In genomic region chr7:101984141-101984879, GRCh38 we compare ENCODE assay signal across 15 cellular contexts.
"Had no signal": no experiment of that assay in that cellular context is flagged by ENCODE, and none has a peak within 500 bp of the region (broad histone marks: within the 10 kb centered on the region; RNA-seq: fewer than 3 reads in every experiment).

No MANE protein-coding gene starts in this region.

- H3K27ac ChIP-seq: ovary had no signal

- H3K27me3 ChIP-seq: ovary had no signal

- H3K36me3 Mint-ChIP-seq: natural killer cell had no signal

- H3K36me3 ChIP-seq: ovary had no signal

- H3K4me1 Mint-ChIP-seq: activated CD4-positive, alpha-beta T cell treated with anti-CD3 and anti-CD28 coated beads, Interleukin-2, amount 10 ng/mL, durations not matched to agents 7 days and 5 days had no signal

- DNase-seq: activated CD4-positive, alpha-beta T cell treated with anti-CD3 and anti-CD28 coated beads, Interleukin-2, amount 10 ng/mL, durations not matched to agents 7 days and 5 days; activated CD4-positive, CD25-positive, alpha-beta regulatory T cell; activated T-cell treated with anti-CD3 and anti-CD28 coated beads for 4 hours; erythroblast; hypothalamus; natural killer cell; ovary; stimulated activated CD4-positive, alpha-beta T cell treated with anti-CD3 and anti-CD28 coated beads, Interleukin-15, amount 100 ng/mL, for 24 hours; stimulated activated CD4-positive, alpha-beta T cell treated with anti-CD3 and anti-CD28 coated beads, Interleukin-4, amount 100 ng/mL, for 24 hours had no signal

- H3K27ac Mint-ChIP-seq: activated CD4-positive, alpha-beta T cell treated with anti-CD3 and anti-CD28 coated beads, Interleukin-2, amount 10 ng/mL, durations not matched to agents 7 days and 5 days; activated naive CD4-positive, alpha-beta T cell treated with anti-CD3 and anti-CD28 coated beads, Interleukin-2, amount 50 U/mL, for 24 hours; dendritic cell treated with granulocyte-macrophage colony-stimulating factor and Interleukin-4, amounts not matched to agents 40 ng/mL and 50 ng/mL, for 4 days; natural killer cell; stimulated activated naive CD8-positive, alpha-beta T cell treated with anti-CD3 and anti-CD28 coated beads, Interleukin-15, Interleukin-2, amounts not matched to agents 100 ng/mL and 50 ng/mL, for 24 hours; T-helper 1 cell treated with Interleukin-12 subunit alpha and Interleukin-12 subunit beta and Interleukin-4 antibody, amounts not matched to agents 30 μg/mL and 1 μg/mL, for 36 hours had no signal

- H3K9me3 Mint-ChIP-seq: activated naive CD4-positive, alpha-beta T cell treated with anti-CD3 and anti-CD28 coated beads, Interleukin-2, amount 50 U/mL, for 24 hours; central memory CD8-positive, alpha-beta T cell; dendritic cell treated with granulocyte-macrophage colony-stimulating factor and Interleukin-4, amounts not matched to agents 40 ng/mL and 50 ng/mL, for 4 days; natural killer cell; stimulated activated naive CD8-positive, alpha-beta T cell treated with anti-CD3 and anti-CD28 coated beads, Interleukin-15, Interleukin-2, amounts not matched to agents 100 ng/mL and 50 ng/mL, for 24 hours; T-helper 1 cell treated with Interleukin-12 subunit alpha and Interleukin-12 subunit beta and Interleukin-4 antibody, amounts not matched to agents 30 μg/mL and 1 μg/mL, for 36 hours had no signal

- H3K4me3 Mint-ChIP-seq: activated CD4-positive, alpha-beta T cell treated with anti-CD3 and anti-CD28 coated beads, Interleukin-2, amount 10 ng/mL, durations not matched to agents 7 days and 5 days; activated naive CD4-positive, alpha-beta T cell treated with anti-CD3 and anti-CD28 coated beads, Interleukin-2, amount 50 U/mL, for 24 hours; central memory CD8-positive, alpha-beta T cell; dendritic cell treated with granulocyte-macrophage colony-stimulating factor and Interleukin-4, amounts not matched to agents 40 ng/mL and 50 ng/mL, for 4 days; natural killer cell; stimulated activated naive CD8-positive, alpha-beta T cell treated with anti-CD3 and anti-CD28 coated beads, Interleukin-15, Interleukin-2, amounts not matched to agents 100 ng/mL and 50 ng/mL, for 24 hours; T-helper 1 cell treated with Interleukin-12 subunit alpha and Interleukin-12 subunit beta and Interleukin-4 antibody, amounts not matched to agents 30 μg/mL and 1 μg/mL, for 36 hours had no signal

- H3K9me3 ChIP-seq: ovary had no signal

- ATAC-seq: natural killer cell had no signal

- H3K4me3 ChIP-seq: lung, ovary had no signal

- H3K27me3 Mint-ChIP-seq: activated CD4-positive, alpha-beta T cell treated with anti-CD3 and anti-CD28 coated beads, Interleukin-2, amount 10 ng/mL, durations not matched to agents 7 days and 5 days; activated naive CD4-positive, alpha-beta T cell treated with anti-CD3 and anti-CD28 coated beads, Interleukin-2, amount 50 U/mL, for 24 hours; central memory CD8-positive, alpha-beta T cell; dendritic cell treated with granulocyte-macrophage colony-stimulating factor and Interleukin-4, amounts not matched to agents 40 ng/mL and 50 ng/mL, for 4 days; stimulated activated naive CD8-positive, alpha-beta T cell treated with anti-CD3 and anti-CD28 coated beads, Interleukin-15, Interleukin-2, amounts not matched to agents 100 ng/mL and 50 ng/mL, for 24 hours had no signal
